ENCODE assay signal across 8 cellular contexts in the genomic region with DNA sequence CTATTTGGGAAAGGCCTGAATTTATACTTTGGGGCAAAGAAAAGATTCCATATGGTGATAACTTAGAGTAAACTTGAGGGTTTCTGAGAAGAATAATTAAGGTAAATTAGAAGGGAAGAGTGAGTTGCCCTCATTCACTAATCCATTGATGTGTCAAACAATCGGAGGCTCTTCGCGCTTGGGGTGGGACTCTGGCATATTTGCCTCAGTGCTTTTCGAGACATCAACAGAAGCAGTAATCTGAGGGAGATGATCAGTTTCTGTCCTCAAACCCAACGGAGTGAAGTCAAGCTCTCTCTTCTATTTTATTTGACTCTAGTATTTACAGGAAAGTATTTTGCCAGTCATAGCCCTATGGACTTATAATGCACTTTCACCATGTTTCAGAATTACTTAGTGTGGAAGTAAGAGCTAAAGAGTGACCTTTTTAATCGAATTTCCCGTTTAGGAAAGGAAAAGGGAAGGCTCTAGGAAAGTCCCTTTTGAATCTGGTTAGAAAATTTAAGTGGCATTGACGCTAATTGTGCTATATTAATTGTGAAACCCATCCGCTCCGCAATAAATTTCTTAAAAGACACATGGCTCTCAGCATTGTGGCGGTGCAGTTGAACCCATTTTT. TPM values are rescaled to one million over a fixed set of nuclear protein-coding genes. Genes with fewer than 3 reads are reported as not detected.
DNase-seq lines count a peak whose midpoint lies in the region; ATAC-seq, FAIRE-seq and TF ChIP-seq lines count a peak whose summit lies in the region.

No MANE protein-coding gene starts in this region.

- H3K36me3 ChIP-seq in esophagus (ENCODE audit: control insufficient read depth in 2 of 2, insufficient read depth in 2 of 2, low read length in 1 of 2) (no peaks in the 10 kb centered on the region), pancreas (no peaks in the 10 kb centered on the region)

- H3K9me3 ChIP-seq in esophagus (ENCODE audit: control insufficient read depth in 2 of 2, insufficient read depth in 1 of 2, low read depth in 1 of 2, low read length in 1 of 2) (no peaks in the 10 kb centered on the region), pancreas (no peaks in the 10 kb centered on the region)

- WGBS in esophagus, 2 donors, result 1 to 2% methylated on average over 11 of the region's 11 CpGs
- 1% methylated on average over 11 of the region's 11 CpGs for WGBS in pancreas, 2 donors

- H3K4me3 ChIP-seq in GM12865 (ENCODE audit: low read depth, low read length), result peak overlapping the region; percentile 90
- peak overlapping the region; percentile 94 to 96 for H3K4me3 ChIP-seq in esophagus (ENCODE audit: low read depth in 1 of 2, low read length in 2 of 2)
- H3K4me3 ChIP-seq in pancreas, result peak overlapping the region; percentile 72 to 84 (median 82)

- H3K27ac ChIP-seq in esophagus (ENCODE audit: low read depth in 2 of 2, low read length in 1 of 2) (peak overlapping the region; percentile 99), pancreas (peak overlapping the region in 2 of 4 donors; percentile 97)

- H3K4me1 ChIP-seq in esophagus (ENCODE audit: control insufficient read depth in 2 of 2, insufficient read depth in 2 of 2, low read length in 1 of 2) (peaks cover 0 to 10% of the 10 kb centered on the region in 2 donors), pancreas (peaks cover 0 to 29% (median 5%) of the 10 kb centered on the region in 3 donors)

- DNase-seq in GM12865 (ENCODE audit: low read depth) (peak; percentile 22), RKO (ENCODE audit: low spot score) (peak; percentile 61), pancreas (no peak), epidermal melanocyte (ENCODE audit: insufficient read length, low spot score) (no peak), NCI-H2107 (lab: John Stamatoyannopoulos, UW) (no peak), NCI-H128 (lab: John Stamatoyannopoulos, UW; ENCODE audit: unreplicated experiment) (no peak)

- no peak for ATAC-seq in pancreas
- no peak for ATAC-seq in GM18498 (IDR thresholded peaks at IDR 0.05; ENCODE audit: unreplicated experiment)

- TF ChIP-seq CTCF in GM12865 (IDR thresholded peaks at IDR 0.05; ENCODE audit: insufficient read depth, low read depth, low read length, missing control alignments) (no peak), pancreas (IDR thresholded peaks at IDR 0.05) (no peak)

- intact Hi-C loops in pancreas (cut with DNase I), result no loop called here

- H3K27me3 ChIP-seq in esophagus (ENCODE audit: control insufficient read depth in 1 of 2, insufficient read depth in 2 of 2, low read length in 2 of 2) (no peaks in the 10 kb centered on the region), pancreas (no peaks in the 10 kb centered on the region)

- FAIRE-seq in pancreas (lab: Jason Lieb, UNC), result no peak

RNA-seq across cellular contexts. Expression of a gene that starts 1.3 kb away (rescaled TPM):
- polyA plus RNA-seq in esophagus (100 to 1,000 TPM; 190 to 320 TPM), pancreas (10 to 100 TPM; 16.5 to 29.1 TPM)
- 10 to 100 TPM; 27.4 to 62.9 (median 50.0) TPM for total RNA-seq in pancreas

RNA-seq across cellular contexts. Expression of a gene that starts 52.9 kb away (rescaled TPM):
- polyA plus RNA-seq in esophagus (1 to 10 TPM in 1 of 2 donors, under 1 TPM in 1; 0.98 to 1.0 TPM), pancreas (1 to 10 TPM; 1.6 to 4.6 TPM)
- 1 to 10 TPM in 5 of 6 donors, under 1 TPM in 1; 0.38 to 8.2 (median 2.0) TPM for total RNA-seq in pancreas

Comparison
In these comparisons a context has a peak if more than half of its experiments do, and no peak if none do; other contexts are left out.
1. DNase-seq: peak in GM12865 (single experiment) and RKO (single experiment); none in pancreas (0 of 6), epidermal melanocyte (single experiment), NCI-H2107 (single experiment) and NCI-H128 (single experiment).
2. RNA of a gene that starts 1.3 kb away (polyA plus RNA-seq): 190 to 320 TPM in esophagus; 16.5 to 29.1 TPM in pancreas; every median in the first group is over 4 times any median in the second.
3. Peak in every context shown above with its lines, with median percentiles within 50 percentile points of each other: H3K4me3 ChIP-seq.